Comparison of ENCODE assay signal across 23 cellular contexts in the genomic region with DNA sequence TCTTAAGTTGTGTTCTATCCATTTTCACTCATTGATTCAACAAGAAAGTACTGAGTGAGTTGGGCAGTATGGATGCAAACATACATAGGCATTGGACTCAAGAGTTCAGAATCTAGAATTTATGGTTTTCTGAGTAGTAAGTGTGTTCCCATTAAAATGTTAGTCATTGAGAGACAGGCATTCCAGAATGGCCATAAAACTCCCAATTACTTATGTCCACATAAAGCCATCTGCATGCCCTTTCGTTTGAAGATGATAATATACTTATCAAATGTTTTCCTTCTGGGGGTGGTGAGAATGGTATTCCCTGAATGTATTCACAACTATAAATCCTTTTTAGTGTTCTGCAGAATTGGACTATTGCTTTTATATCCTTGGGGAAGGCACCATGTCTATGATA.
DNase-seq lines count a peak whose midpoint lies in the region; ATAC-seq, FAIRE-seq and TF ChIP-seq lines count a peak whose summit lies in the region.
"Had no signal": no experiment of that assay in that cellular context is flagged by ENCODE, and none has a peak within 500 bp of the region (broad histone marks: within the 10 kb centered on the region; RNA-seq: fewer than 3 reads in every experiment).

No MANE protein-coding gene starts in this region.

- no peaks in the 10 kb centered on the region for H3K27me3 ChIP-seq in sigmoid colon
- H3K27me3 ChIP-seq: esophagus squamous epithelium, gastroesophageal sphincter, transverse colon had no signal

- TF ChIP-seq CTCF in sigmoid colon (IDR thresholded peaks at IDR 0.05): no peak

- H3K36me3 ChIP-seq in sigmoid colon: no peaks in the 10 kb centered on the region
- H3K36me3 ChIP-seq: esophagus squamous epithelium, gastroesophageal sphincter, HAP-1, prostate gland, transverse colon had no signal

- no peak for TF ChIP-seq POLR2A in sigmoid colon (IDR thresholded peaks at IDR 0.05)

- FAIRE-seq in HTR-8/SVneo (lab: Jason Lieb, UNC): no peak
- FAIRE-seq: K562 had no signal

- peaks cover 0 to 85% (median 73%) of the 10 kb centered on the region in 4 donors for H3K4me1 ChIP-seq in sigmoid colon

- H3K9me3 ChIP-seq in sigmoid colon: no peaks in the 10 kb centered on the region
- H3K9me3 ChIP-seq: esophagus squamous epithelium, gastroesophageal sphincter, HAP-1, prostate gland, transverse colon had no signal

- no peak overlapping the region for H3K4me3 ChIP-seq in sigmoid colon
- H3K4me3 ChIP-seq: esophagus squamous epithelium, gastroesophageal sphincter, HAP-1, K562, prostate gland, transverse colon had no signal

- ATAC-seq in HG03342 (IDR thresholded peaks at IDR 0.05; ENCODE audit: unreplicated experiment): no peak
- ATAC-seq: activated T-helper 17 cell treated with anti-CD3 and anti-CD28 coated beads, Interleukin-2, amount 50 U/mL, for 72 hours; gastroesophageal sphincter; K562 had no signal

- WGBS in sigmoid colon, 2 donors: 13 to 54% methylated on average over 1 of the region's 1 CpG

- no peak for TF ChIP-seq EP300 in sigmoid colon (IDR thresholded peaks at IDR 0.05)

- H3K27ac ChIP-seq in epithelial cell of prostate: peak overlapping the region; percentile 18
- H3K27ac ChIP-seq in sigmoid colon: peak overlapping the region in 3 of 4 donors; percentile 53 to 90 (median 87)
- H3K27ac ChIP-seq: esophagus squamous epithelium, prostate gland had no signal

- intact Hi-C loops in sigmoid colon (cut with DNase I): no loop called here

- peak; percentile 65 for DNase-seq in EL
- DNase-seq in HTR-8/SVneo (ENCODE audit: insufficient read length, low spot score): peak; percentile 12
- no peak for DNase-seq in epithelial cell of prostate (ENCODE audit: low read depth, low spot score)
- DNase-seq in sigmoid colon: no peak
- no peak for DNase-seq in NCI-H1417 treated with DMSO at 0.1 percent for 48 hours (lab: John Stamatoyannopoulos, UW)
- no peak for DNase-seq in NCI-H510A (lab: John Stamatoyannopoulos, UW)
- DNase-seq: cortex of kidney, DMS79, endodermal cell, esophagus squamous epithelium, islet precursor cell, NCI-H187 treated with DMSO at 0.1 percent for 48 hours, NCI-H526 treated with DMSO at 0.1 percent for 48 hours, SHP77, SW 1271, T1000, transverse colon had no signal

Comparison
In these comparisons a context has a peak if more than half of its experiments do, and no peak if none do; other contexts are left out.
1. DNase-seq: peak in EL (single experiment) and HTR-8/SVneo (single experiment); none in epithelial cell of prostate (single experiment), sigmoid colon (single experiment), NCI-H1417 treated with DMSO at 0.1 percent for 48 hours (single experiment) and NCI-H510A (single experiment).